ENCODE assay signal across 8 cellular contexts in genomic region chr1:94481473-94481933, GRCh38.
A peak's percentile ranks its signal among the peaks of the same experiment; 100 is the strongest.
DNase-seq lines count a peak whose midpoint lies in the region; ATAC-seq and TF ChIP-seq lines count a peak whose summit lies in the region.

No MANE protein-coding gene starts in this region.

- ATAC-seq in GM21423 (IDR thresholded peaks at IDR 0.05; ENCODE audit: unreplicated experiment) (peak; percentile 90), foreskin keratinocyte (peak; percentile 96), omental fat pad (ENCODE audit: low FRiP score) (peak; percentile 94), GM21447 (IDR thresholded peaks at IDR 0.05; ENCODE audit: unreplicated experiment) (no peak)
- peak; percentile 65 to 66 for ATAC-seq in activated T-cell treated with anti-CD3 and anti-CD28 coated beads, Interleukin-2, amount 50 U/mL, for 4 hours

- H3K4me1 ChIP-seq in foreskin keratinocyte, result no peaks in the 10 kb centered on the region

- DNase-seq in EH (ENCODE audit: low read depth) (peak; percentile 75), HS-5 (ENCODE audit: low read depth) (peak; percentile 53), NOMO-1 treated with dmso at 0.1 percent for 144 hours (lab: John Stamatoyannopoulos, UW; ENCODE audit: unreplicated experiment) (peak; percentile 31), foreskin keratinocyte (peak; percentile 59 to 81), omental fat pad (ENCODE audit: low spot score) (no peak)
- peak; percentile 7 for DNase-seq in activated T-cell treated with anti-CD3 and anti-CD28 coated beads, Interleukin-2, amount 50 U/mL, for 4 hours

- no peak overlapping the region for H3K27ac ChIP-seq in foreskin keratinocyte

- no peaks in the 10 kb centered on the region for H3K27me3 ChIP-seq in foreskin keratinocyte

- H3K36me3 Mint-ChIP-seq in activated T-cell treated with anti-CD3 and anti-CD28 coated beads, Interleukin-2, amount 50 U/mL, for 4 hours (ENCODE audit: insufficient read depth), result peaks cover 28% of the 10 kb centered on the region

- TF ChIP-seq CTCF in foreskin keratinocyte (conservative IDR thresholded peaks at IDR 0.05) (peak; percentile 83), omental fat pad (IDR thresholded peaks at IDR 0.05) (peak in 1 of 3 donors; percentile 57)

- no peaks in the 10 kb centered on the region for H3K27me3 Mint-ChIP-seq in activated T-cell treated with anti-CD3 and anti-CD28 coated beads, Interleukin-2, amount 50 U/mL, for 4 hours (ENCODE audit: low read depth)

- H3K4me3 Mint-ChIP-seq in activated T-cell treated with anti-CD3 and anti-CD28 coated beads, Interleukin-2, amount 50 U/mL, for 4 hours, result no peak overlapping the region

- peaks cover 1% of the 10 kb centered on the region for H3K4me1 Mint-ChIP-seq in activated T-cell treated with anti-CD3 and anti-CD28 coated beads, Interleukin-2, amount 50 U/mL, for 4 hours (ENCODE audit: low read depth)

- H3K9me3 Mint-ChIP-seq in activated T-cell treated with anti-CD3 and anti-CD28 coated beads, Interleukin-2, amount 50 U/mL, for 4 hours, result no peaks in the 10 kb centered on the region
